In the genomic region with DNA sequence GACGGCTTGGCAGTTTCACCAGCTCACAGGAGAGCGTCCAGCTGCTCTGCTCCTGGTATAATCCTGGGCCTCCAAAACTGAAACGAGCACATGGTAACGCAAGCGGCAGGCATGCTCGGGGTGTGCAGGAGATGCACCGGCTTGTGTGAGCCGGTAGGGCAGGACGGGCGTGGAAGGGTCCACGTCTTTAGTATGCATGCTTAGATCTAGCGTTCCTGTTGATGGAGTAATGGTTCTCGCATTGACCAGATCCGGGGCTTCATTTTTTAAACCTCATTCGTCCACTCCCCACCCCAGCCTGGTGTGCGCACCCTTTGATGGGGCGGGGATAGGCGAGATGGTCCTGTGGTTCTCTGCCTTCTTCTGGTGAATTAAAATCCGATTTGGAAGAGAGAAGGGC, we compare ENCODE assay signal across 8 cellular contexts. TPM values are rescaled to one million over a fixed set of nuclear protein-coding genes. Genes with fewer than 3 reads are reported as not detected.
DNase-seq lines count a peak whose midpoint lies in the region; ATAC-seq lines count a peak whose summit lies in the region.

No MANE protein-coding gene starts in this region.

- ATAC-seq in GM19468 (IDR thresholded peaks at IDR 0.05; ENCODE audit: extremely low read depth, unreplicated experiment), result peak; percentile 34

- H3K4me1 ChIP-seq in iPS-20b (ENCODE audit: insufficient read depth, low read length) (peaks cover 9% of the 10 kb centered on the region; the same call in 1 of the 2 replicates), skeletal muscle tissue (ENCODE audit: control insufficient read depth in 3 of 3, insufficient read depth in 3 of 3, low read length in 3 of 3) (peaks cover 2 to 12% (median 5%) of the 10 kb centered on the region in 3 donors)

- H3K27me3 ChIP-seq in iPS-20b (ENCODE audit: insufficient read depth, low read length), result peaks cover 49% of the 10 kb centered on the region
- peaks cover 0 to 10% (median 0%) of the 10 kb centered on the region in 3 donors for H3K27me3 ChIP-seq in skeletal muscle tissue (ENCODE audit: control insufficient read depth in 3 of 3, insufficient read depth in 3 of 3, low read length in 3 of 3)

- DNase-seq in Daoy (ENCODE audit: low read depth) (peak; percentile 40), HuH-7.5 (ENCODE audit: low spot score) (peak; percentile 22), astrocyte of the hippocampus (ENCODE audit: low read depth, low spot score) (peak; percentile 70), NCI-H2029 (lab: John Stamatoyannopoulos, UW) (no peak), NAMALWA (ENCODE audit: low spot score) (no peak)

- H3K9me3 ChIP-seq in iPS-20b (ENCODE audit: insufficient read depth, low read depth, low read length), result no peaks in the 10 kb centered on the region
- H3K9me3 ChIP-seq in skeletal muscle tissue (ENCODE audit: control insufficient read depth in 3 of 3, low read length in 3 of 3), result no peaks in the 10 kb centered on the region

- no peak overlapping the region for H3K27ac ChIP-seq in iPS-20b (ENCODE audit: low read length)
- peak overlapping the region; percentile 10 for H3K27ac ChIP-seq in skeletal muscle tissue (ENCODE audit: low read depth, low read length)

- H3K9ac ChIP-seq in iPS-20b (ENCODE audit: low read depth, low read length), result peak overlapping the region; percentile 71; the same call in 1 of the 2 replicates
- H3K9ac ChIP-seq in skeletal muscle tissue (ENCODE audit: low read depth in 1 of 3, low read length in 3 of 3), result peak overlapping the region in 2 of 3 donors; percentile 65 to 70

- H3K4me3 ChIP-seq in iPS-20b (ENCODE audit: low read length) (peak overlapping the region; percentile 70), skeletal muscle tissue (ENCODE audit: low read length in 3 of 3) (peak overlapping the region; percentile 64 to 77 (median 76))

- no peaks in the 10 kb centered on the region for H3K36me3 ChIP-seq in iPS-20b (ENCODE audit: insufficient read depth, low read depth, low read length)
- H3K36me3 ChIP-seq in skeletal muscle tissue (ENCODE audit: control insufficient read depth in 3 of 3, insufficient read depth in 3 of 3, low read length in 3 of 3), result no peaks in the 10 kb centered on the region

RNA-seq across cellular contexts. Expression of a gene that starts 39.7 kb away (rescaled TPM):
- total RNA-seq in Daoy (2014; rRNA removed; shearing (Covaris generic)), result 1.5 and 3.4 TPM in 2 replicates
- 6.8 TPM for total RNA-seq in skeletal muscle tissue

RNA-seq across cellular contexts. Expression of a gene that starts 47.2 kb away (rescaled TPM):
- 11.3 and 18.2 TPM in 2 replicates for total RNA-seq in Daoy (2014; rRNA removed; shearing (Covaris generic))
- 5.7 TPM for total RNA-seq in skeletal muscle tissue

Comparison
In these comparisons a context has a peak if more than half of its experiments do, and no peak if none do; other contexts are left out.
1. DNase-seq: peak in Daoy (single experiment), HuH-7.5 (single experiment) and astrocyte of the hippocampus (single experiment); none in NCI-H2029 (single experiment) and NAMALWA (single experiment).